Comparison of ENCODE assay signal across 8 cellular contexts in the genomic region with DNA sequence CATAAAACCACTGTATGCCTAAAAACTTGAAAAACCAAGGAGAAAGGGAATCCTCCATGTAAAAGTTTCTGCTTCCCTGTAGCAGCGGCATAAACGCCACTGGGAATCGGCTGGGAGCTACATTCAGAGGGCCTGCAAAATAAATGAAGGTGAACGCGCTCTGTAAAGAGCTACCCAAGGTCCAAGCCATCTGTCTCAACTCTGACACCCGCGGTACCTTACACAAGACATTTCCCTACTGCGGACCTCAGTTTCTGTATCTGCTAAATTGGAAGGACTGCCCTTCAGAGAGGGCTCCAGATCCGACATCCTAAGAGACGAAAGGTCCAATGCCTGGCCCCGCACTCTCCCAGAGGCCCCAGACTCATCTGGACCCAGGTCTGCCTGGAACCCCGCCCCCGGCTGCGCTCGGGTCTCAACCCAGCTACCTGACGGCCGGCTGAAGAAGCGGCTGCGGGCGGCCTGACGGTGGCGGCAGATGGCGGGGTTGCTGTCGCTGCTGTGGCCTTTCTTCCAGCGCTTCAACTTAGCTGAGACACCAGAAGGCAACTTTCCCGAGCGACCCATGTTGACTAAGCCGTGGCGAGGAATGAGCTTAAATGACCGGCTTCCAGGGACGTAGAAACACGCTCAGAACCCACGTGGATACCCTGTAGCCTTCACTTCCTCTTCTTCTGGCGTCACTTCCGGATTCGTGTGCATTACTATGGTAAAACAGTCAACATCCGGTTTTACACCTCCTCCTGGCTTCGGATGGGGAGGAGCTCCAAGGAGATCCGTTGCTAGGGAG. TPM values are rescaled to one million over a fixed set of nuclear protein-coding genes. Genes with fewer than 3 reads are reported as not detected.
DNase-seq lines count a peak whose midpoint lies in the region; ATAC-seq lines count a peak whose summit lies in the region.

A gene with protein sequence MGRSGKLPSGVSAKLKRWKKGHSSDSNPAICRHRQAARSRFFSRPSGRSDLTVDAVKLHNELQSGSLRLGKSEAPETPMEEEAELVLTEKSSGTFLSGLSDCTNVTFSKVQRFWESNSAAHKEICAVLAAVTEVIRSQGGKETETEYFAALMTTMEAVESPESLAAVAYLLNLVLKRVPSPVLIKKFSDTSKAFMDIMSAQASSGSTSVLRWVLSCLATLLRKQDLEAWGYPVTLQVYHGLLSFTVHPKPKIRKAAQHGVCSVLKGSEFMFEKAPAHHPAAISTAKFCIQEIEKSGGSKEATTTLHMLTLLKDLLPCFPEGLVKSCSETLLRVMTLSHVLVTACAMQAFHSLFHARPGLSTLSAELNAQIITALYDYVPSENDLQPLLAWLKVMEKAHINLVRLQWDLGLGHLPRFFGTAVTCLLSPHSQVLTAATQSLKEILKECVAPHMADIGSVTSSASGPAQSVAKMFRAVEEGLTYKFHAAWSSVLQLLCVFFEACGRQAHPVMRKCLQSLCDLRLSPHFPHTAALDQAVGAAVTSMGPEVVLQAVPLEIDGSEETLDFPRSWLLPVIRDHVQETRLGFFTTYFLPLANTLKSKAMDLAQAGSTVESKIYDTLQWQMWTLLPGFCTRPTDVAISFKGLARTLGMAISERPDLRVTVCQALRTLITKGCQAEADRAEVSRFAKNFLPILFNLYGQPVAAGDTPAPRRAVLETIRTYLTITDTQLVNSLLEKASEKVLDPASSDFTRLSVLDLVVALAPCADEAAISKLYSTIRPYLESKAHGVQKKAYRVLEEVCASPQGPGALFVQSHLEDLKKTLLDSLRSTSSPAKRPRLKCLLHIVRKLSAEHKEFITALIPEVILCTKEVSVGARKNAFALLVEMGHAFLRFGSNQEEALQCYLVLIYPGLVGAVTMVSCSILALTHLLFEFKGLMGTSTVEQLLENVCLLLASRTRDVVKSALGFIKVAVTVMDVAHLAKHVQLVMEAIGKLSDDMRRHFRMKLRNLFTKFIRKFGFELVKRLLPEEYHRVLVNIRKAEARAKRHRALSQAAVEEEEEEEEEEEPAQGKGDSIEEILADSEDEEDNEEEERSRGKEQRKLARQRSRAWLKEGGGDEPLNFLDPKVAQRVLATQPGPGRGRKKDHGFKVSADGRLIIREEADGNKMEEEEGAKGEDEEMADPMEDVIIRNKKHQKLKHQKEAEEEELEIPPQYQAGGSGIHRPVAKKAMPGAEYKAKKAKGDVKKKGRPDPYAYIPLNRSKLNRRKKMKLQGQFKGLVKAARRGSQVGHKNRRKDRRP (N-terminal part only) (minus strand): TSS at position 676 of the 790 bp plus-strand sequence. CDS start 109 bp downstream, at position 567.

- H3K27me3 Mint-ChIP-seq in CD4-positive, CD25-positive, alpha-beta regulatory T cell, result no peaks in the 10 kb centered on the region
- H3K27me3 Mint-ChIP-seq in dendritic cell treated with granulocyte-macrophage colony-stimulating factor and Interleukin-4, amounts not matched to agents 40 ng/mL and 50 ng/mL, for 4 days, result no peaks in the 10 kb centered on the region

- H3K4me1 Mint-ChIP-seq in CD4-positive, CD25-positive, alpha-beta regulatory T cell, result peaks cover 3 to 18% (median 8%) of the 10 kb centered on the region in 4 donors
- H3K4me1 Mint-ChIP-seq in dendritic cell treated with granulocyte-macrophage colony-stimulating factor and Interleukin-4, amounts not matched to agents 40 ng/mL and 50 ng/mL, for 4 days (ENCODE audit: low read depth), result peaks cover 34% of the 10 kb centered on the region

- H3K36me3 ChIP-seq in CD4-positive, CD25-positive, alpha-beta regulatory T cell (ENCODE audit: control insufficient read depth, insufficient read depth, low read length), result peaks cover 6% of the 10 kb centered on the region

- peak within 1 kb of the TSS; percentile 89 for H3K4me3 ChIP-seq in CD4-positive, CD25-positive, alpha-beta regulatory T cell (ENCODE audit: low read depth, low read length)

- peak within 1 kb of the TSS; percentile 89 to 97 (median 94) for H3K4me3 Mint-ChIP-seq in CD4-positive, CD25-positive, alpha-beta regulatory T cell
- H3K4me3 Mint-ChIP-seq in dendritic cell treated with granulocyte-macrophage colony-stimulating factor and Interleukin-4, amounts not matched to agents 40 ng/mL and 50 ng/mL, for 4 days, result peak within 1 kb of the TSS; percentile 94

- H3K9me3 Mint-ChIP-seq in CD4-positive, CD25-positive, alpha-beta regulatory T cell, result no peaks in the 10 kb centered on the region
- no peaks in the 10 kb centered on the region for H3K9me3 Mint-ChIP-seq in dendritic cell treated with granulocyte-macrophage colony-stimulating factor and Interleukin-4, amounts not matched to agents 40 ng/mL and 50 ng/mL, for 4 days

- peak; percentile 84 to 98 (median 93) for DNase-seq in CD4-positive, CD25-positive, alpha-beta regulatory T cell
- DNase-seq in NCI-H526 treated with DMSO at 0.1 percent for 48 hours (lab: John Stamatoyannopoulos, UW), result peak; percentile 75
- peak; percentile 86 for DNase-seq in activated CD4-positive, alpha-beta T cell treated with anti-CD3 and anti-CD28 coated beads for 48 hours
- DNase-seq in left kidney (ENCODE audit: low read depth, low spot score), result peak; percentile 99
- peak; percentile 67 to 79 for DNase-seq in stimulated activated CD4-positive, alpha-beta T cell treated with anti-CD3 and anti-CD28 coated beads, Interleukin-2, amount 100 ng/mL, for 48 hours

- no peaks in the 10 kb centered on the region for H3K27me3 ChIP-seq in CD4-positive, CD25-positive, alpha-beta regulatory T cell (ENCODE audit: control insufficient read depth, insufficient read depth, low read length)

- peaks cover 16% of the 10 kb centered on the region for H3K4me1 ChIP-seq in CD4-positive, CD25-positive, alpha-beta regulatory T cell (ENCODE audit: control insufficient read depth, insufficient read depth, low read length, poor library complexity, severe bottlenecking)

- no peaks in the 10 kb centered on the region for H3K9me3 ChIP-seq in CD4-positive, CD25-positive, alpha-beta regulatory T cell (ENCODE audit: control insufficient read depth in 2 of 2, low read length in 2 of 2)

- peak within 1 kb of the TSS; percentile 62 to 99 (median 99) for H3K27ac Mint-ChIP-seq in CD4-positive, CD25-positive, alpha-beta regulatory T cell
- H3K27ac Mint-ChIP-seq in dendritic cell treated with granulocyte-macrophage colony-stimulating factor and Interleukin-4, amounts not matched to agents 40 ng/mL and 50 ng/mL, for 4 days, result peak within 1 kb of the TSS; percentile 98

- H3K27ac ChIP-seq in CD4-positive, CD25-positive, alpha-beta regulatory T cell (ENCODE audit: insufficient read depth, low read length, poor library complexity, severe bottlenecking), result peak within 1 kb of the TSS; percentile 93

- intact Hi-C loops in dendritic cell treated with granulocyte-macrophage colony-stimulating factor and Interleukin-4, amounts not matched to agents 40 ng/mL and 50 ng/mL, for 4 days (cut with micrococcal nuclease), result loop anchor here (10.0 kb wide), 2 partner anchors 66 to 94 kb away; partner anchors contain the start of genes FRAT2, MMS19 and UBTD1

- peaks cover 6% of the 10 kb centered on the region for H3K36me3 Mint-ChIP-seq in CD4-positive, CD25-positive, alpha-beta regulatory T cell
- H3K36me3 Mint-ChIP-seq in dendritic cell treated with granulocyte-macrophage colony-stimulating factor and Interleukin-4, amounts not matched to agents 40 ng/mL and 50 ng/mL, for 4 days (ENCODE audit: low read depth), result peaks cover 23% of the 10 kb centered on the region

- ATAC-seq in CD4-positive, CD25-positive, alpha-beta regulatory T cell (ENCODE audit: low read depth in 2 of 2), result peak; percentile 96 to 98
- ATAC-seq in GM19351 (IDR thresholded peaks at IDR 0.05; ENCODE audit: unreplicated experiment) (peak; percentile 98), HG03520 (IDR thresholded peaks at IDR 0.05; ENCODE audit: unreplicated experiment) (peak; percentile 85)

RNA-seq across cellular contexts. Expression of the gene that starts here (rescaled TPM):
- total RNA-seq in CD4-positive, CD25-positive, alpha-beta regulatory T cell, result 82.0 TPM
- polyA plus RNA-seq in CD4-positive, CD25-positive, alpha-beta regulatory T cell, result 1 to 10 TPM; 5.1 to 9.1 (median 7.3) TPM

Comparison
In these comparisons a context has a peak if more than half of its experiments do, and no peak if none do; other contexts are left out.
1. Peak in every context shown above with its lines: DNase-seq, ATAC-seq, H3K4me3 ChIP-seq and H3K27ac ChIP-seq.